8 cellular contexts compared by ENCODE assay signal in genomic region chr10:4514445-4515108, GRCh38.
A peak's percentile ranks its signal among the peaks of the same experiment; 100 is the strongest.
DNase-seq lines count a peak whose midpoint lies in the region; ATAC-seq and TF ChIP-seq lines count a peak whose summit lies in the region.

No MANE protein-coding gene starts in this region.

- H3K9me3 Mint-ChIP-seq in T-helper 1 cell treated with Interleukin-12 subunit alpha and Interleukin-12 subunit beta and Interleukin-4 antibody, amounts not matched to agents 30 μg/mL and 1 μg/mL, for 36 hours = no peaks in the 10 kb centered on the region

- in situ Hi-C loops in KBM-7 (cut with MboI; ENCODE audit: low pct_unique_long_range_greater_than_20kb, low sequenced_read_pairs) = no loop called here

- peak in 1 of 4 donors; percentile 14 for TF ChIP-seq EP300 in upper lobe of left lung (IDR thresholded peaks at IDR 0.05)

- no peak overlapping the region for H3K4me3 ChIP-seq in upper lobe of left lung

- H3K36me3 Mint-ChIP-seq in T-helper 1 cell treated with Interleukin-12 subunit alpha and Interleukin-12 subunit beta and Interleukin-4 antibody, amounts not matched to agents 30 μg/mL and 1 μg/mL, for 36 hours (ENCODE audit: low read depth) = no peaks in the 10 kb centered on the region

- H3K9me3 ChIP-seq in upper lobe of left lung = no peaks in the 10 kb centered on the region

- H3K27ac Mint-ChIP-seq in T-helper 1 cell treated with Interleukin-12 subunit alpha and Interleukin-12 subunit beta and Interleukin-4 antibody, amounts not matched to agents 30 μg/mL and 1 μg/mL, for 36 hours = no peak overlapping the region

- DNase-seq in T-helper 1 cell (no peak), KBM-7 (peak; percentile 80), Right ventricle myocardium inferior (ENCODE audit: missing footprints) (peak; percentile 76), upper lobe of left lung (peak; percentile 47 to 54), NCI-H524 treated with DMSO at 0.1 percent for 48 hours (lab: John Stamatoyannopoulos, UW) (no peak), superior temporal gyrus (ENCODE audit: extremely low spot score) (no peak), glomerular visceral epithelial cell (ENCODE audit: extremely low spot score) (no peak)

- peaks cover 6% of the 10 kb centered on the region for H3K4me1 Mint-ChIP-seq in T-helper 1 cell treated with Interleukin-12 subunit alpha and Interleukin-12 subunit beta and Interleukin-4 antibody, amounts not matched to agents 30 μg/mL and 1 μg/mL, for 36 hours (ENCODE audit: low read depth)

- ATAC-seq in Right ventricle myocardium inferior (peak; percentile 85), upper lobe of left lung (ENCODE audit: low FRiP score in 2 of 2) (peak; percentile 61 to 83)

- WGBS in upper lobe of left lung, 2 donors = 70 to 74% methylated on average over 19 of the region's 19 CpGs

- H3K27ac ChIP-seq in upper lobe of left lung = peak overlapping the region; percentile 57 to 75 (median 66)

- peaks cover 0 to 3% (median 0%) of the 10 kb centered on the region in 4 donors for H3K4me1 ChIP-seq in upper lobe of left lung

- H3K27me3 Mint-ChIP-seq in T-helper 1 cell treated with Interleukin-12 subunit alpha and Interleukin-12 subunit beta and Interleukin-4 antibody, amounts not matched to agents 30 μg/mL and 1 μg/mL, for 36 hours (ENCODE audit: low read depth) = peaks cover 17% of the 10 kb centered on the region

- TF ChIP-seq CTCF in upper lobe of left lung (IDR thresholded peaks at IDR 0.05) = no peak

- intact Hi-C loops in Right ventricle myocardium inferior (cut with DNase I) = loop anchor here (5.0 kb wide), 3 partner anchors 253 to 727 kb away; partner anchors contain the start of gene KLF6

- no peaks in the 10 kb centered on the region for H3K27me3 ChIP-seq in upper lobe of left lung

- peak overlapping the region; percentile 1 for H3K4me3 Mint-ChIP-seq in T-helper 1 cell treated with Interleukin-12 subunit alpha and Interleukin-12 subunit beta and Interleukin-4 antibody, amounts not matched to agents 30 μg/mL and 1 μg/mL, for 36 hours

- TF ChIP-seq POLR2A in upper lobe of left lung (IDR thresholded peaks at IDR 0.05) = peak in 1 of 4 donors; percentile 42

- no peaks in the 10 kb centered on the region for H3K36me3 ChIP-seq in upper lobe of left lung

Comparison
In these comparisons a context has a peak if more than half of its experiments do, and no peak if none do; other contexts are left out.
1. DNase-seq: peak in KBM-7 (single experiment), Right ventricle myocardium inferior (single experiment) and upper lobe of left lung (2 of 2); none in T-helper 1 cell (0 of 5), NCI-H524 treated with DMSO at 0.1 percent for 48 hours (single experiment), superior temporal gyrus (single experiment) and glomerular visceral epithelial cell (single experiment).